In genomic region chr22:28911279-28911640, GRCh38 we compare ENCODE assay signal across 14 cellular contexts. TPM values are rescaled to one million over a fixed set of nuclear protein-coding genes. Genes with fewer than 3 reads are reported as not detected.
A peak's percentile ranks its signal among the peaks of the same experiment; 100 is the strongest.
DNase-seq lines count a peak whose midpoint lies in the region; ATAC-seq and TF ChIP-seq lines count a peak whose summit lies in the region.
"Had no signal": no experiment of that assay in that cellular context is flagged by ENCODE, and none has a peak within 500 bp of the region (broad histone marks: within the 10 kb centered on the region; RNA-seq: fewer than 3 reads in every experiment).

No MANE protein-coding gene starts in this region.

- no peak overlapping the region for H4K5ac ChIP-seq in IMR-90 (ENCODE audit: low read depth, low read length)

- H3K9ac ChIP-seq in IMR-90 (ENCODE audit: low read depth, low read length) (no peak overlapping the region), subcutaneous abdominal adipose tissue (ENCODE audit: low read length in 5 of 5) (no peak overlapping the region)
- H3K9ac ChIP-seq: GM23248, KMS-11 had no signal

- H3K56ac ChIP-seq in IMR-90 (ENCODE audit: extremely low read depth, insufficient read depth, low read length): no peak overlapping the region

- H3K4me3 ChIP-seq in IMR-90 (ENCODE audit: insufficient read depth, low read depth, low read length) (no peak overlapping the region), gastroesophageal sphincter (no peak overlapping the region), mesodermal cell (ENCODE audit: extremely low read depth, insufficient read depth, low read length, poor library complexity, severe bottlenecking) (no peak overlapping the region), subcutaneous abdominal adipose tissue (ENCODE audit: low read depth in 1 of 5, low read length in 5 of 5) (no peak overlapping the region)
- H3K4me3 ChIP-seq: GM23248 had no signal

- no peak overlapping the region for H2BK120ac ChIP-seq in IMR-90 (ENCODE audit: low read depth, low read length)

- DNase-seq in IMR-90 (no peak), NCI-H1694 (lab: John Stamatoyannopoulos, UW) (no peak), NAMALWA (ENCODE audit: low spot score) (no peak), mesenteric fat pad (ENCODE audit: low spot score) (no peak)
- DNase-seq: NCI-H1436 treated with DMSO at 0.1 percent for 48 hours, NCI-H82 had no signal

- peaks cover 23 to 40% of the 10 kb centered on the region in 2 experiments for H3K79me1 ChIP-seq in IMR-90 (ENCODE audit: low read depth in 1 of 2, low read length in 2 of 2)

- H4K20me1 ChIP-seq in IMR-90 (ENCODE audit: insufficient read depth, low read length): peaks cover 26% of the 10 kb centered on the region

- no peak for TF ChIP-seq EP300 in gastroesophageal sphincter (IDR thresholded peaks at IDR 0.05)

- no peaks in the 10 kb centered on the region for H3K9me3 ChIP-seq in IMR-90 (ENCODE audit: control insufficient read depth, insufficient read depth, low read length)
- no peaks in the 10 kb centered on the region for H3K9me3 ChIP-seq in gastroesophageal sphincter
- H3K9me3 ChIP-seq in mesodermal cell (ENCODE audit: control insufficient read depth, low read length): no peaks in the 10 kb centered on the region
- H3K9me3 ChIP-seq in subcutaneous abdominal adipose tissue (ENCODE audit: control insufficient read depth in 5 of 5, low read length in 5 of 5): no peaks in the 10 kb centered on the region
- H3K9me3 ChIP-seq: neutrophil had no signal

- in situ Hi-C loops in IMR-90 (cut with MboI; ENCODE audit: low sequenced_read_pairs): no loop called here

- H3K4me2 ChIP-seq in IMR-90 (ENCODE audit: low read depth, low read length): no peak overlapping the region
- H3K4me2 ChIP-seq: KMS-11 had no signal

- H2AFZ ChIP-seq in IMR-90 (replicated peaks; ENCODE audit: low read length, poor library complexity): no peak overlapping the region
- H2AFZ ChIP-seq: GM23248 had no signal

- no peak overlapping the region for H2BK5ac ChIP-seq in IMR-90 (ENCODE audit: low read depth, low read length, poor library complexity, severe bottlenecking)

- peaks cover 7% of the 10 kb centered on the region for H3K4me1 ChIP-seq in IMR-90 (ENCODE audit: control insufficient read depth, insufficient read depth, low read length)
- peaks cover 10 to 94% (median 29%) of the 10 kb centered on the region in 3 donors for H3K4me1 ChIP-seq in gastroesophageal sphincter
- H3K4me1 ChIP-seq in mesodermal cell (ENCODE audit: control insufficient read depth, insufficient read depth, low read length, poor library complexity, severe bottlenecking): peaks cover 15% of the 10 kb centered on the region
- H3K4me1 ChIP-seq in subcutaneous abdominal adipose tissue (ENCODE audit: control insufficient read depth in 5 of 5, insufficient read depth in 5 of 5, low read length in 5 of 5): peaks cover 0 to 30% (median 18%) of the 10 kb centered on the region in 5 donors

- H3K9me1 ChIP-seq in IMR-90 (ENCODE audit: insufficient read depth, low read length): peaks cover 8% of the 10 kb centered on the region; the same call in 1 of the 2 replicates

- no peak overlapping the region for H2AK5ac ChIP-seq in IMR-90 (ENCODE audit: low read depth, low read length)

- H3K14ac ChIP-seq in IMR-90 (replicated peaks; ENCODE audit: low read depth, low read length): no peak overlapping the region

- no peak for TF ChIP-seq RAD21 in IMR-90 (IDR thresholded peaks at IDR 0.05; ENCODE audit: low read length)

- H4K8ac ChIP-seq in IMR-90 (ENCODE audit: low read depth in 2 of 2, low read length in 2 of 2): no peak overlapping the region

- TF ChIP-seq POLR2A in IMR-90 (IDR thresholded peaks at IDR 0.05; ENCODE audit: low read depth, low read length) (no peak), gastroesophageal sphincter (IDR thresholded peaks at IDR 0.05) (no peak)

- peak; percentile 21; the same call in 1 of the 2 replicates for ATAC-seq in IMR-90 (ENCODE audit: low read depth)
- ATAC-seq in gastroesophageal sphincter: peak; percentile 42
- no peak for ATAC-seq in GM19463 (IDR thresholded peaks at IDR 0.05; ENCODE audit: unreplicated experiment)
- ATAC-seq: activated T-helper 17 cell treated with anti-CD3 and anti-CD28 coated beads, Interleukin-2, amount 50 U/mL, for 72 hours had no signal

- H4K91ac ChIP-seq in IMR-90 (ENCODE audit: insufficient read depth, low read depth, low read length): no peak overlapping the region

- no peak overlapping the region for H3K18ac ChIP-seq in IMR-90 (ENCODE audit: low read depth, low read length)

- H3K27me3 ChIP-seq in IMR-90 (ENCODE audit: control insufficient read depth, insufficient read depth, low read length) (no peaks in the 10 kb centered on the region), gastroesophageal sphincter (no peaks in the 10 kb centered on the region), subcutaneous abdominal adipose tissue (ENCODE audit: control insufficient read depth in 5 of 5, insufficient read depth in 4 of 5, low read length in 5 of 5) (no peaks in the 10 kb centered on the region)
- H3K27me3 ChIP-seq: neutrophil had no signal

- H2AK9ac ChIP-seq in IMR-90 (replicated peaks; ENCODE audit: low read depth, low read length, poor library complexity): no peak overlapping the region

- POLR2A ChIA-PET in IMR-90 (lab: Charles Lee; ENCODE audit: unreplicated experiment): no interaction called here

- H2BK20ac ChIP-seq in IMR-90 (ENCODE audit: low read depth, low read length): no peak overlapping the region

- WGBS in IMR-90 (ENCODE audit: extremely low coverage in 2 of 2, insufficient read length in 1 of 2), 2 experiments: 80% methylated on average over 1 of the region's 4 CpGs; no CpG with 5 or more reads in 1 of the 2 experiments
- 21 to 53% methylated on average over 4 of the region's 4 CpGs for WGBS in gastroesophageal sphincter (ENCODE audit: low coverage in 1 of 2), 2 donors
- WGBS in mesodermal cell (ENCODE audit: insufficient coverage in 2 of 2), 2 experiments: 75 to 90% methylated on average over 2 to 3 of the region's 4 CpGs

- H3K27ac ChIP-seq in IMR-90 (ENCODE audit: insufficient read depth, low read length) (no peak overlapping the region), gastroesophageal sphincter (peak overlapping the region; percentile 71 to 86 (median 76)), mesodermal cell (ENCODE audit: low read depth, low read length, severe bottlenecking) (peak overlapping the region; percentile 87), subcutaneous abdominal adipose tissue (ENCODE audit: low read depth, low read length) (peak overlapping the region; percentile 82)
- H3K27ac ChIP-seq: GM23248, KMS-11, neutrophil had no signal

- TF ChIP-seq CTCF in IMR-90 (conservative IDR thresholded peaks at IDR 0.05; ENCODE audit: low read depth, low read length) (no peak), gastroesophageal sphincter (IDR thresholded peaks at IDR 0.05) (no peak)

- dilution Hi-C loops in IMR-90 (cut with HindIII; ENCODE audit: low sequenced_read_pairs, unreplicated experiment): no loop called here

- BruUV-seq in IMR-90 (replicated peaks; lab: Mats Ljungman, UMichigan): no TSS peak

- H3K36me3 ChIP-seq in IMR-90 (ENCODE audit: control insufficient read depth, insufficient read depth, low read length): no peaks in the 10 kb centered on the region
- no peaks in the 10 kb centered on the region for H3K36me3 ChIP-seq in gastroesophageal sphincter
- no peaks in the 10 kb centered on the region for H3K36me3 ChIP-seq in mesodermal cell (ENCODE audit: control insufficient read depth, insufficient read depth, low read length)
- no peaks in the 10 kb centered on the region for H3K36me3 ChIP-seq in subcutaneous abdominal adipose tissue (ENCODE audit: control insufficient read depth in 5 of 5, insufficient read depth in 5 of 5, low read length in 5 of 5)
- H3K36me3 ChIP-seq: neutrophil had no signal

- CTCF ChIA-PET in IMR-90 (lab: Yijun Ruan, JAX): no interaction called here

- H3K23ac ChIP-seq in IMR-90 (ENCODE audit: low read depth, low read length): no peak overlapping the region

- intact Hi-C loops in IMR-90 (cut with micrococcal nuclease): no loop called here

- no peak overlapping the region for H3K4ac ChIP-seq in IMR-90 (ENCODE audit: low read depth, low read length)

- H2BK15ac ChIP-seq in IMR-90 (ENCODE audit: low read depth, low read length): no peak overlapping the region

TF ChIP-seq in IMR-90, 13 proteins besides CTCF, POLR2A, EP300 and RAD21 (continues in another document):
- TF ChIP-seq ELK1 (IDR thresholded peaks at IDR 0.05; ENCODE audit: borderline replicate concordance, low read depth, low read length) (no peak), MXI1 (IDR thresholded peaks at IDR 0.05; ENCODE audit: borderline replicate concordance, low read depth, low read length) (no peak), MAFK (IDR thresholded peaks at IDR 0.05; ENCODE audit: low read depth, low read length) (no peak), RCOR1 (IDR thresholded peaks at IDR 0.05; ENCODE audit: insufficient replicate concordance, low read length) (no peak), NFE2L2 (IDR thresholded peaks at IDR 0.05; ENCODE audit: low read depth, low read length) (no peak), SMC3 (IDR thresholded peaks at IDR 0.05; ENCODE audit: low read depth, low read length) (no peak), CHD1 (IDR thresholded peaks at IDR 0.05; ENCODE audit: low read depth, low read length) (no peak), BHLHE40 (IDR thresholded peaks at IDR 0.05; ENCODE audit: low read depth, low read length) (no peak), RFX5 (IDR thresholded peaks at IDR 0.05; ENCODE audit: low read depth, low read length) (no peak)

RNA-seq across cellular contexts. Expression of gene ZNRF3, which starts 27.9 kb away (rescaled TPM):
- 1.4 TPM in 2 replicates for total RNA-seq in IMR-90 (2012; rRNA removed)
- polyA plus RNA-seq in IMR-90 (2012; rRNA removed): 2.4 and 3.3 TPM in 2 replicates
- polyA plus RNA-seq in IMR-90 (2012; cell fraction: cytosol; rRNA removed): 1.4 and 3.5 TPM in 2 replicates
- polyA plus RNA-seq in IMR-90 (2012; cell fraction: nucleus; rRNA removed; ENCODE audit: low replicate concordance): 2.1 and 5.4 TPM in 2 replicates
- total RNA-seq in gastroesophageal sphincter: 10 to 100 TPM; 14.8 to 27.7 (median 19.8) TPM
- polyA plus RNA-seq in mesodermal cell (2013, experiment 1 of 2): 9.1 TPM
- 6.9 TPM for polyA plus RNA-seq in mesodermal cell (2013, experiment 2 of 2)
- total RNA-seq in mesenteric fat pad: 12.1 TPM
